ENCODE assay signal across 10 cellular contexts in the genomic region with DNA sequence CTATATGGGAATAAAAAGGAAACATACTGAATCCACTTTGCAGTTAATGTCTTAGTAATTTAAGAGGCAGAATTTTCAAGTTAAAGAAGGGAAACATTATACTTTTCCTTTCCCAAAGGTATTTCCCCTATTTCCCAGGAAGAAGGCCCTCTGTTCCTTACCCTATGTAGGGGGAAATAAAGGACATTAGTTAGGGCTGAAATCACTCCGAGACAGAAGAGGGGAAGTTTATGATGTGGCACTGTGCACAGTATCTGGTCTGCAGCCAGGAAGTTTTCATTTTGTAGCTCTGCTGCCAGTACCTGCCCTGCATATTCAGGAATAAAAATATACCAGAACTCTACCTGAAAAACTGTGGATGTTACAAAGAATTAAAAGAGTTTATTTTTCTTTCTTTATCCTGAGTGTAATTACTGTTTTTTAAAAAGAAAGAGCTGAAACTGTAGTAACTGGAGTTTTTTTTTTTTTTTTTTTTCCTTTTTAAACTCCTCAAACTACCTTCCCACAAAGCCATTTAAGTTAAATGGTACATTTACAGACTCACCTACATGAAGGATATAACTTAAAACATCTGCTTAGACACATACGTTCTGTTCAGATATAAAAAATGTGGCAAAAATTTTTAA. TPM values are rescaled to one million over a fixed set of nuclear protein-coding genes. Genes with fewer than 3 reads are reported as not detected.
DNase-seq lines count a peak whose midpoint lies in the region; ATAC-seq and TF ChIP-seq lines count a peak whose summit lies in the region.
"Had no signal": no experiment of that assay in that cellular context is flagged by ENCODE, and none has a peak within 500 bp of the region (broad histone marks: within the 10 kb centered on the region; RNA-seq: fewer than 3 reads in every experiment).

No MANE protein-coding gene starts in this region.

- H3K36me3 ChIP-seq in body of pancreas (replicated peaks in 1 of 2; ENCODE audit: insufficient read depth in 1 of 2, low read depth in 2 of 2): no peaks in the 10 kb centered on the region
- H3K36me3 ChIP-seq: prostate gland had no signal

- no peak overlapping the region for H3K4me3 Mint-ChIP-seq in activated naive CD4-positive, alpha-beta T cell treated with anti-CD3 and anti-CD28 coated beads for 36 hours
- H3K4me3 Mint-ChIP-seq: CD4-positive, CD25-positive, alpha-beta regulatory T cell had no signal

- no peaks in the 10 kb centered on the region for H3K9me3 ChIP-seq in body of pancreas
- H3K9me3 ChIP-seq: prostate gland had no signal

- no peaks in the 10 kb centered on the region for H3K4me1 Mint-ChIP-seq in activated naive CD4-positive, alpha-beta T cell treated with anti-CD3 and anti-CD28 coated beads for 36 hours (ENCODE audit: low read depth)
- H3K4me1 Mint-ChIP-seq: CD4-positive, CD25-positive, alpha-beta regulatory T cell had no signal

- H3K27ac Mint-ChIP-seq in activated naive CD4-positive, alpha-beta T cell treated with anti-CD3 and anti-CD28 coated beads for 36 hours: no peak overlapping the region
- H3K27ac Mint-ChIP-seq: CD4-positive, CD25-positive, alpha-beta regulatory T cell had no signal

- H3K27ac ChIP-seq in body of pancreas: no peak overlapping the region
- H3K27ac ChIP-seq: prostate gland had no signal

- no peak overlapping the region for H3K4me3 ChIP-seq in body of pancreas
- H3K4me3 ChIP-seq: prostate gland had no signal

- no peaks in the 10 kb centered on the region for H3K4me1 ChIP-seq in body of pancreas
- H3K4me1 ChIP-seq: prostate gland had no signal

- no peak for TF ChIP-seq CTCF in body of pancreas (IDR thresholded peaks at IDR 0.05)

- peak; percentile 44 for ATAC-seq in GM21723 (IDR thresholded peaks at IDR 0.05; ENCODE audit: unreplicated experiment)
- no peak for ATAC-seq in esophagus mucosa
- ATAC-seq in body of pancreas: no peak

- DNase-seq in AML-193 (lab: John Stamatoyannopoulos, UW): peak; percentile 48 to 59
- peak; percentile 24 for DNase-seq in NCI-H526 treated with DMSO at 0.1 percent for 48 hours (lab: John Stamatoyannopoulos, UW)
- DNase-seq in glomerular visceral epithelial cell (ENCODE audit: extremely low spot score): peak; percentile 30
- no peak for DNase-seq in NCI-H2107 (lab: John Stamatoyannopoulos, UW)
- no peak for DNase-seq in body of pancreas
- DNase-seq in activated naive CD4-positive, alpha-beta T cell treated with anti-CD3 and anti-CD28 coated beads for 36 hours: no peak
- DNase-seq: CD4-positive, CD25-positive, alpha-beta regulatory T cell had no signal

- intact Hi-C loops in body of pancreas (cut with DNase I): no loop called here
- intact Hi-C loops in activated naive CD4-positive, alpha-beta T cell treated with anti-CD3 and anti-CD28 coated beads for 36 hours (cut with micrococcal nuclease): no loop called here

- H3K27me3 ChIP-seq in body of pancreas: no peaks in the 10 kb centered on the region

- TF ChIP-seq POLR2A in body of pancreas (IDR thresholded peaks at IDR 0.05): no peak

- CTCF ChIA-PET in activated naive CD4-positive, alpha-beta T cell treated with anti-CD3 and anti-CD28 coated beads for 36 hours (lab: Charles Lee): no interaction called here

- WGBS in body of pancreas, 2 donors: 42 to 50% methylated on average over 2 of the region's 2 CpGs

- peaks cover 22% of the 10 kb centered on the region for H3K27me3 Mint-ChIP-seq in activated naive CD4-positive, alpha-beta T cell treated with anti-CD3 and anti-CD28 coated beads for 36 hours (ENCODE audit: low read depth)

- H3K9me3 Mint-ChIP-seq in activated naive CD4-positive, alpha-beta T cell treated with anti-CD3 and anti-CD28 coated beads for 36 hours: no peaks in the 10 kb centered on the region

- no peaks in the 10 kb centered on the region for H3K36me3 Mint-ChIP-seq in activated naive CD4-positive, alpha-beta T cell treated with anti-CD3 and anti-CD28 coated beads for 36 hours (ENCODE audit: low read depth)
- H3K36me3 Mint-ChIP-seq: CD4-positive, CD25-positive, alpha-beta regulatory T cell had no signal

RNA-seq across cellular contexts. Expression of gene MEF2C, which starts 7.3 kb away (rescaled TPM):
- total RNA-seq in esophagus mucosa (4.5 TPM), body of pancreas (10 to 100 TPM in 1 of 2 donors, 1 to 10 TPM in 1; 7.0 to 23.7 TPM)
- not detected for total RNA-seq in activated naive CD4-positive, alpha-beta T cell treated with anti-CD3 and anti-CD28 coated beads for 36 hours

Comparison
In these comparisons a context has a peak if more than half of its experiments do, and no peak if none do; other contexts are left out.
1. DNase-seq: peak in AML-193 (2 of 2), NCI-H526 treated with DMSO at 0.1 percent for 48 hours (single experiment) and glomerular visceral epithelial cell (single experiment); none in NCI-H2107 (single experiment), body of pancreas (0 of 4) and activated naive CD4-positive, alpha-beta T cell treated with anti-CD3 and anti-CD28 coated beads for 36 hours (single experiment).